ENCODE assay signal across 8 cellular contexts in the genomic region with DNA sequence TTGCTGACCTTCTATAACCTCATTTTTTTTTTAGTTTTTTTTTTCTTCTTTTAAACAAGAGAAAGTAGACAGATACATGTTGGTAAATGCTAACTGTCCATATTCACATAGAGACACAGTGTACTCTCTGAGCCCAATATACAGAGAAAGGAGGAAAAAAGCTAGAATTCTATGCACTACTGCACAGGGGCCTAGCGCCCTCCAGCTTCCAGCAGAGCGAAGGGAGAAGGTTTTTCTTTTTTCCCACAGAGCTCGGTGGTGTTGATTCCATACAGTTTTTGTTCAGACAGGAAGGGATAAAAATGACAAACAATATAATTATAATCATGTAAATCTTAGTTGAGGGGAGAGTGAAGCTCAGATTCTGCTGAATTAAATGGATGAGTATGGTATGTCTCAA.
DNase-seq lines count a peak whose midpoint lies in the region; ATAC-seq, FAIRE-seq and TF ChIP-seq lines count a peak whose summit lies in the region.
"Not testable (repeated sequence)": the region's sequence is repeated elsewhere in the genome, so short reads cannot be mapped to it uniquely, and the experiment has no call there.

No MANE protein-coding gene starts in this region.

- not testable (repeated sequence) for H3K9me3 ChIP-seq in GM23248 (ENCODE audit: low read depth); Panc1 (ENCODE audit: control insufficient read depth, insufficient read depth, low read depth, low read length); liver (ENCODE audit: control insufficient read depth in 4 of 4, low read length in 3 of 4); pancreas

- H3K27ac ChIP-seq in GM23248; Panc1 (ENCODE audit: low read length); liver (ENCODE audit: low read depth in 1 of 2, low read length in 2 of 2); pancreas: not testable (repeated sequence)

- H3K27me3 ChIP-seq in GM23248 (replicated peaks; ENCODE audit: insufficient read depth); Panc1 (ENCODE audit: control insufficient read depth, insufficient read depth, low read length); liver (ENCODE audit: control insufficient read depth in 4 of 4, insufficient read depth in 4 of 4, low read length in 3 of 4); pancreas: not testable (repeated sequence)

- not testable (repeated sequence) for H2AFZ ChIP-seq in GM23248

- H3K79me2 ChIP-seq in GM23248 (ENCODE audit: insufficient read depth), result not testable (repeated sequence)

- BruUV-seq in Panc1 (replicated peaks; lab: Mats Ljungman, UMichigan), result not testable (repeated sequence)

- TF ChIP-seq CTCF in AG09319 (IDR thresholded peaks at IDR 0.05; ENCODE audit: low read depth, low read length) (peak; percentile 2), Panc1 (IDR thresholded peaks at IDR 0.05) (peak; percentile 23; the same call in 1 of the 2 replicates), cardiac fibroblast (IDR thresholded peaks at IDR 0.05; ENCODE audit: low read depth, low read length) (peak; percentile 23)
- not testable (repeated sequence) for TF ChIP-seq CTCF in liver (IDR thresholded peaks at IDR 0.05; ENCODE audit: low read depth, low read length, missing input control); pancreas (IDR thresholded peaks at IDR 0.05)

- in situ Hi-C loops in GM23248 (cut with MboI); Panc1 (cut with HindIII; ENCODE audit: low pct_unique_long_range_greater_than_20kb, low sequenced_read_pairs): not testable (repeated sequence)

- not testable (repeated sequence) for H3K4me1 ChIP-seq in GM23248 (ENCODE audit: insufficient read depth); Panc1 (ENCODE audit: control insufficient read depth, insufficient read depth, low read length); liver (ENCODE audit: control insufficient read depth in 4 of 4, insufficient read depth in 4 of 4, low read length in 3 of 4); pancreas

- not testable (repeated sequence) for ATAC-seq in Panc1, pancreas

- H3F3A ChIP-seq in GM23248 (ENCODE audit: insufficient read depth), result not testable (repeated sequence)

- not testable (repeated sequence) for H3K36me3 ChIP-seq in GM23248 (ENCODE audit: low read depth); Panc1 (ENCODE audit: control insufficient read depth, insufficient read depth, low read length); liver (ENCODE audit: control insufficient read depth in 4 of 4, insufficient read depth in 3 of 4, low read depth in 1 of 4, low read length in 3 of 4); pancreas

- CTCF ChIA-PET in Panc1 (lab: Charles Lee), result interaction anchor here (0.7 kb wide), 1 partner anchor 40 kb away, joined by 3 read pairs; no protein-coding TSS in a partner anchor

- not testable (repeated sequence) for H3K4me3 ChIP-seq in GM23248; Panc1 (ENCODE audit: low read depth in 2 of 2, low read length in 2 of 2); cardiac fibroblast (replicated peaks in 1 of 2; ENCODE audit: low read depth in 2 of 2, low read length in 2 of 2); liver (ENCODE audit: low read depth in 1 of 3, low read length in 3 of 3); pancreas

- FAIRE-seq in pancreas (lab: Jason Lieb, UNC), result peak; percentile 20

- intact Hi-C loops in Panc1 (cut with micrococcal nuclease; ENCODE audit: unreplicated experiment); pancreas (cut with DNase I): not testable (repeated sequence)

- H3K4me2 ChIP-seq in GM23248 (ENCODE audit: unreplicated experiment), result not testable (repeated sequence)

- not testable (repeated sequence) for H4K20me1 ChIP-seq in GM23248 (ENCODE audit: insufficient read depth)

- H3K9ac ChIP-seq in GM23248; liver (ENCODE audit: low read depth in 1 of 2, low read length in 2 of 2): not testable (repeated sequence)

- POLR2A ChIA-PET in Panc1 (lab: Charles Lee), result not testable (repeated sequence)

- H3K9me2 ChIP-seq in GM23248 (ENCODE audit: insufficient read depth), result not testable (repeated sequence)

- not testable (repeated sequence) for DNase-seq in AG09319 (ENCODE audit: extremely low read depth, low read depth); Panc1 (ENCODE audit: low read depth, low spot score); pancreas
- DNase-seq in GM23248 (peak; percentile 11), NCI-H2081 treated with DMSO at 0.1 percent for 48 hours (lab: John Stamatoyannopoulos, UW) (peak; percentile 10), cardiac fibroblast (ENCODE audit: low read depth in 2 of 2) (peak in 1 of 2 donors; percentile 24), fibroblast of peridontal ligament (ENCODE audit: extremely low read depth) (peak; percentile 36)

- 70 to 72% methylated on average over 3 of the region's 3 CpGs for WGBS in GM23248 (ENCODE audit: low coverage in 1 of 2, low lambda C conversion rate in 2 of 2, missing lambda C conversion rate in 2 of 2), 2 experiments
- 74% methylated on average over 3 of the region's 3 CpGs for WGBS in liver
- 81 to 84% methylated on average over 3 of the region's 3 CpGs for WGBS in pancreas, 2 donors

- TF ChIP-seq RAD21 in liver (IDR thresholded peaks at IDR 0.05), result peak; percentile 54 to 56
